In the genomic region with DNA sequence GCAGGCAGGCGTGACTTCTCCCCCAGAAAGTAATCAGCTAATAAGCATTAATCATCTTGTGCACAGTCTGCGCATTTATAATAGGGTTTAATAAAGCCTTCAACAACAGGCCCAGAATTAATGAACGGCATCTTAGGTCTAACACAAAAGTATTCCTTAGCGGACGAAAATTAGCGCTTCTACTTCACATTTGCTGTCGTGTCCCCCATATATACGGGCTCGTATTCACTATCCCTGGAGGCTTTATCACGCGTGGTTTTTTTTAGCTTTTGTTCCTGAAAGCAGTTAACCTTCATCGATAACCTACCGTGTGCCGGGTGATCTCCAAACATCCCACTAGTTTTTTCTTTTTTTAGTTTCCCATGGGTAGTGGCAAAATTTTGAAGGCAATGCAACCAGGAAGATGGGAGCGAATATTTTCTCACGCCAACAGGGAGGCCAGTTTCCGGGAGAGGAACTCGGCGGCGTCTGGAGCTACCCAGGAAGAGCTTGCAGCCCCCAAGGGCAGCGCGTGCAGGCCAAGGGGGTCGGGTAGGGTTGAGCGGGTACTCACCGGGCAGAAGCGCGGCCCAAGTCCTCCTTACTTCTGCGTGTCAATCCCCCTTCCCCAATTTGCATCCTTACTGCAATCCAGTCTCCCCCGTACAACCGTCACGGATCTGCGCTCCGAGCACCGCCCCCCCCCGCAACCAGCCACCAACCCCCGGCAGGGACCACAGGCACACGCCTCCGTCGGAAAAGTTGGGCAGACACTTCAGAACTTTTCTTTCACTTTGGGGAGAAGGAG, we compare ENCODE assay signal across 1 cellular context.
TF ChIP-seq lines count a peak whose summit lies in the region.

No MANE protein-coding gene starts in this region.

TF ChIP-seq in HepG2, 621 proteins besides CTCF, POLR2A, EP300 and RAD21 (continued from another document):
- TF ChIP-seq SMC3 (IDR thresholded peaks at IDR 0.05; ENCODE audit: low read length) (no peak), CEBPG (CRISPR knock-in tag; IDR thresholded peaks at IDR 0.05) (no peak), KAT7 (CRISPR knock-in tag; IDR thresholded peaks at IDR 0.05; ENCODE audit: borderline replicate concordance) (no peak), STAG1 (CRISPR knock-in tag; IDR thresholded peaks at IDR 0.05) (no peak)
- TF ChIP-seq, protein P1, sequence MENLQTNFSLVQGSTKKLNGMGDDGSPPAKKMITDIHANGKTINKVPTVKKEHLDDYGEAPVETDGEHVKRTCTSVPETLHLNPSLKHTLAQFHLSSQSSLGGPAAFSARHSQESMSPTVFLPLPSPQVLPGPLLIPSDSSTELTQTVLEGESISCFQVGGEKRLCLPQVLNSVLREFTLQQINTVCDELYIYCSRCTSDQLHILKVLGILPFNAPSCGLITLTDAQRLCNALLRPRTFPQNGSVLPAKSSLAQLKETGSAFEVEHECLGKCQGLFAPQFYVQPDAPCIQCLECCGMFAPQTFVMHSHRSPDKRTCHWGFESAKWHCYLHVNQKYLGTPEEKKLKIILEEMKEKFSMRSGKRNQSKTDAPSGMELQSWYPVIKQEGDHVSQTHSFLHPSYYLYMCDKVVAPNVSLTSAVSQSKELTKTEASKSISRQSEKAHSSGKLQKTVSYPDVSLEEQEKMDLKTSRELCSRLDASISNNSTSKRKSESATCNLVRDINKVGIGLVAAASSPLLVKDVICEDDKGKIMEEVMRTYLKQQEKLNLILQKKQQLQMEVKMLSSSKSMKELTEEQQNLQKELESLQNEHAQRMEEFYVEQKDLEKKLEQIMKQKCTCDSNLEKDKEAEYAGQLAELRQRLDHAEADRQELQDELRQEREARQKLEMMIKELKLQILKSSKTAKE (CRISPR knock-in tag; IDR thresholded peaks at IDR 0.05; ENCODE audit: borderline replicate concordance): 0 out of 2 replicates have a peak, but pooled peaks have one; percentile 37
- TF ChIP-seq, protein P2, sequence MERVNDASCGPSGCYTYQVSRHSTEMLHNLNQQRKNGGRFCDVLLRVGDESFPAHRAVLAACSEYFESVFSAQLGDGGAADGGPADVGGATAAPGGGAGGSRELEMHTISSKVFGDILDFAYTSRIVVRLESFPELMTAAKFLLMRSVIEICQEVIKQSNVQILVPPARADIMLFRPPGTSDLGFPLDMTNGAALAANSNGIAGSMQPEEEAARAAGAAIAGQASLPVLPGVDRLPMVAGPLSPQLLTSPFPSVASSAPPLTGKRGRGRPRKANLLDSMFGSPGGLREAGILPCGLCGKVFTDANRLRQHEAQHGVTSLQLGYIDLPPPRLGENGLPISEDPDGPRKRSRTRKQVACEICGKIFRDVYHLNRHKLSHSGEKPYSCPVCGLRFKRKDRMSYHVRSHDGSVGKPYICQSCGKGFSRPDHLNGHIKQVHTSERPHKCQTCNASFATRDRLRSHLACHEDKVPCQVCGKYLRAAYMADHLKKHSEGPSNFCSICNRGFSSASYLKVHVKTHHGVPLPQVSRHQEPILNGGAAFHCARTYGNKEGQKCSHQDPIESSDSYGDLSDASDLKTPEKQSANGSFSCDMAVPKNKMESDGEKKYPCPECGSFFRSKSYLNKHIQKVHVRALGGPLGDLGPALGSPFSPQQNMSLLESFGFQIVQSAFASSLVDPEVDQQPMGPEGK (CRISPR knock-in tag; IDR thresholded peaks at IDR 0.05): peak; percentile 30; the same call in 1 of the 2 replicates
TF ChIP-seq in HepG2: peak in this region for 7.
